In the genomic region with DNA sequence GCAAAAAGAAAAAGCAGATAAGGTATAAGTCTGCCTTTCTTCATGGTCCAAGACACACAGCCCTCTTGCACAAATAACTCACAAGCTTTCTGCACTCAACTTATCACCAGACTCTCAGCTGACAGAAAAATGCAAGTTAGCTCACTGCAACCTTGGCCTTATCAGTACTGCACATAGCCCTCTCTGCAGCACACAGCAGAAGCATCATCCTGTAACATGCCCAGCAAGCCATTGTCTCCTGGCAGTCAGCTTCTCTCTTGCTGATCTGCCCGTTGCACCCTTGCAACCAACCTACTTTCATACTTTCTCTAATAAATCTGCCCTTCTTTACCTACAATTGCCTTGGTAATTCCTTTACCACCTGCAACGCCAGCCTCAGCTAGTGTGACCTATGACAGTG, we compare ENCODE assay signal across 25 cellular contexts. TPM values are rescaled to one million over a fixed set of nuclear protein-coding genes. Genes with fewer than 3 reads are reported as not detected.
DNase-seq lines count a peak whose midpoint lies in the region; ATAC-seq, FAIRE-seq and TF ChIP-seq lines count a peak whose summit lies in the region.
"Had no signal": no experiment of that assay in that cellular context is flagged by ENCODE, and none has a peak within 500 bp of the region (broad histone marks: within the 10 kb centered on the region; RNA-seq: fewer than 3 reads in every experiment).

No MANE protein-coding gene starts in this region.

- peaks cover 11% of the 10 kb centered on the region; the same call in 1 of the 2 replicates for H4K20me1 ChIP-seq in K562 (replicated peaks; ENCODE audit: control insufficient read depth, insufficient read depth, low read length)

- in situ Hi-C loops in K562 (cut with MboI): no loop called here

- ATAC-seq in natural killer cell (no peak), K562 (peak; percentile 81), left colon (no peak)
- ATAC-seq in natural killer cell treated with Interleukin-12 subunit alpha and Interleukin-12 subunit beta and Interleukin-15 and Interleukin-18, amount 100 ng/mL, for 72 hours: no peak
- ATAC-seq: left lung; naive thymus-derived CD4-positive, alpha-beta T cell had no signal

- 16% methylated on average over 2 of the region's 2 CpGs for WGBS in K562 (ENCODE audit: insufficient coverage, low coverage, missing lambda C conversion rate)

- TF ChIP-seq CTCF in natural killer cell (IDR thresholded peaks at IDR 0.05): no peak
- no peak for TF ChIP-seq CTCF in K562 (IDR thresholded peaks at IDR 0.05 in 2 of 3, conservative IDR thresholded peaks at IDR 0.05 in 1 of 3; ENCODE audit: insufficient read depth in 2 of 3, low read depth in 1 of 3, low read length in 3 of 3)
- TF ChIP-seq CTCF in left ventricle myocardium inferior (IDR thresholded peaks at IDR 0.05; ENCODE audit: borderline replicate concordance): no peak
- TF ChIP-seq CTCF in coronary artery (IDR thresholded peaks at IDR 0.05): no peak
- no peak for TF ChIP-seq CTCF in foreskin fibroblast (IDR thresholded peaks at IDR 0.05; ENCODE audit: low read depth, low read length)

- H3K4me1 Mint-ChIP-seq in natural killer cell: peaks cover 67% of the 10 kb centered on the region in 2 donors
- H3K4me1 Mint-ChIP-seq in natural killer cell treated with Interleukin-12 subunit alpha and Interleukin-12 subunit beta and Interleukin-15 and Interleukin-18, amount 100 ng/mL, for 72 hours (ENCODE audit: low read depth in 2 of 2): peaks cover 44 to 61% of the 10 kb centered on the region in 2 donors

- H3K4me2 ChIP-seq in K562 (ENCODE audit: insufficient read depth, low read length): peak overlapping the region; percentile 58

- H3K4me3 ChIP-seq in K562: no peak overlapping the region
- no peak overlapping the region for H3K4me3 ChIP-seq in left ventricle myocardium inferior
- H3K4me3 ChIP-seq in coronary artery: no peak overlapping the region
- no peak overlapping the region for H3K4me3 ChIP-seq in foreskin fibroblast (ENCODE audit: low read depth in 1 of 2, low read length in 2 of 2)
- H3K4me3 ChIP-seq: left lung, MG63, skin epidermis, tibial nerve had no signal

- H3K4me1 ChIP-seq in K562 (replicated peaks in 1 of 2; ENCODE audit: control insufficient read depth in 2 of 2, insufficient read depth in 2 of 2, low read length in 2 of 2) (peaks cover 6 to 38% of the 10 kb centered on the region in 2 experiments; a peak in 4 of 5 replicates), left ventricle myocardium inferior (peaks cover 54% of the 10 kb centered on the region)

- no peaks in the 10 kb centered on the region for H3K36me3 ChIP-seq in K562 (ENCODE audit: control insufficient read depth, insufficient read depth, low read length)
- H3K36me3 ChIP-seq in left ventricle myocardium inferior: peaks cover 5% of the 10 kb centered on the region
- H3K36me3 ChIP-seq: left lung, MG63 had no signal

- DNase-seq in natural killer cell: no peak
- no peak for DNase-seq in natural killer cell treated with Interleukin-12 subunit alpha and Interleukin-12 subunit beta and Interleukin-15 and Interleukin-18, amount 100 ng/mL, for 72 hours (ENCODE audit: low spot score)
- peak in 2 of 4 experiments; percentile 53 to 77 for DNase-seq in K562 (ENCODE audit: extremely low read depth in 1 of 4, low spot score in 3 of 4)
- no peak for DNase-seq in left ventricle myocardium inferior
- no peak for DNase-seq in left colon
- DNase-seq in H54 (ENCODE audit: insufficient read length, low spot score): no peak
- no peak for DNase-seq in coronary artery (ENCODE audit: low spot score)
- DNase-seq in foreskin fibroblast: no peak
- DNase-seq: activated CD4-positive, alpha-beta memory T cell treated with anti-CD3 and anti-CD28 coated beads for 36 hours; activated effector memory CD4-positive, alpha-beta T cell treated with anti-CD3 and anti-CD28 coated beads, Interleukin-2, amount 50 U/mL, for 16 hours; activated naive CD8-positive, alpha-beta T cell treated with anti-CD3 and anti-CD28 coated beads for 36 hours; activated T-cell treated with anti-CD3 and anti-CD28 coated beads for 4 hours; foreskin melanocyte; GOT3; left lung; MG63; midbrain; naive thymus-derived CD4-positive, alpha-beta T cell; NCI-H1105 treated with DMSO at 0.1 percent for 48 hours; NCI-H1930; NCI-H69; T-helper 1 cell had no signal

- POLR2A ChIA-PET in K562 (lab: Yijun Ruan, JAX): interaction anchor here (1.7 kb wide), 1 partner anchor 15 kb away, joined by 3 read pairs; no protein-coding TSS in a partner anchor

- FAIRE-seq in K562 (lab: Jason Lieb, UNC) (peak; percentile 70), H54 (lab: Jason Lieb, UNC) (no peak)
- FAIRE-seq: TTC549 had no signal

- intact Hi-C loops in natural killer cell (cut with micrococcal nuclease) (no loop called here), K562 (cut with micrococcal nuclease) (no loop called here), left ventricle myocardium inferior (cut with micrococcal nuclease) (no loop called here), left colon (cut with DNase I, micrococcal nuclease) (no loop called here)

- no peak for TF ChIP-seq POLR2A in K562 (conservative IDR thresholded peaks at IDR 0.05)
- TF ChIP-seq POLR2A in H54 (IDR thresholded peaks at IDR 0.05; ENCODE audit: low read depth, low read length): no peak

- no TSS peak for BruUV-seq in K562 (replicated peaks; lab: Mats Ljungman, UMichigan)

- H3K9me3 Mint-ChIP-seq in natural killer cell: no peaks in the 10 kb centered on the region
- H3K9me3 Mint-ChIP-seq in natural killer cell treated with Interleukin-12 subunit alpha and Interleukin-12 subunit beta and Interleukin-15 and Interleukin-18, amount 100 ng/mL, for 72 hours: peaks cover 10% of the 10 kb centered on the region

- H3K4me3 Mint-ChIP-seq in natural killer cell: no peak overlapping the region
- no peak overlapping the region for H3K4me3 Mint-ChIP-seq in natural killer cell treated with Interleukin-12 subunit alpha and Interleukin-12 subunit beta and Interleukin-15 and Interleukin-18, amount 100 ng/mL, for 72 hours
- H3K4me3 Mint-ChIP-seq: activated CD4-positive, alpha-beta memory T cell treated with anti-CD3 and anti-CD28 coated beads for 36 hours; activated naive CD8-positive, alpha-beta T cell treated with anti-CD3 and anti-CD28 coated beads for 36 hours had no signal

- H2AFZ ChIP-seq in K562 (ENCODE audit: low read depth, low read length): no peak overlapping the region

- no peaks in the 10 kb centered on the region for H3K27me3 Mint-ChIP-seq in natural killer cell (ENCODE audit: low read depth in 2 of 2)
- no peaks in the 10 kb centered on the region for H3K27me3 Mint-ChIP-seq in natural killer cell treated with Interleukin-12 subunit alpha and Interleukin-12 subunit beta and Interleukin-15 and Interleukin-18, amount 100 ng/mL, for 72 hours
- H3K27me3 Mint-ChIP-seq: activated CD4-positive, alpha-beta memory T cell treated with anti-CD3 and anti-CD28 coated beads for 36 hours; activated naive CD8-positive, alpha-beta T cell treated with anti-CD3 and anti-CD28 coated beads for 36 hours; naive thymus-derived CD4-positive, alpha-beta T cell had no signal

- H3K9ac ChIP-seq in K562 (ENCODE audit: insufficient read depth in 1 of 2, low read depth in 2 of 2, low read length in 2 of 2): no peak overlapping the region

- TF ChIP-seq EP300 in K562 (IDR thresholded peaks at IDR 0.05; ENCODE audit: low read length): peak; percentile 60; the same call in 1 of the 2 replicates

- peak overlapping the region; percentile 39 to 56 for H3K27ac Mint-ChIP-seq in natural killer cell
- H3K27ac Mint-ChIP-seq in natural killer cell treated with Interleukin-12 subunit alpha and Interleukin-12 subunit beta and Interleukin-15 and Interleukin-18, amount 100 ng/mL, for 72 hours: peak overlapping the region in 1 of 2 donors; percentile 19
- H3K27ac Mint-ChIP-seq: activated CD4-positive, alpha-beta memory T cell treated with anti-CD3 and anti-CD28 coated beads for 36 hours; activated naive CD8-positive, alpha-beta T cell treated with anti-CD3 and anti-CD28 coated beads for 36 hours had no signal

- H3K9me1 ChIP-seq in K562 (ENCODE audit: control insufficient read depth, insufficient read depth, low read length): no peaks in the 10 kb centered on the region

- H3K27me3 ChIP-seq in K562 (ENCODE audit: control insufficient read depth in 2 of 2, insufficient read depth in 2 of 2, low read length in 2 of 2) (no peaks in the 10 kb centered on the region), left ventricle myocardium inferior (ENCODE audit: low read depth) (no peaks in the 10 kb centered on the region)
- H3K27me3 ChIP-seq: left lung, MG63, tibial nerve had no signal

- no peaks in the 10 kb centered on the region for H3K36me3 Mint-ChIP-seq in natural killer cell
- peaks cover 17% of the 10 kb centered on the region for H3K36me3 Mint-ChIP-seq in natural killer cell treated with Interleukin-12 subunit alpha and Interleukin-12 subunit beta and Interleukin-15 and Interleukin-18, amount 100 ng/mL, for 72 hours

- H3K9me3 ChIP-seq in K562 (replicated peaks; ENCODE audit: control insufficient read depth, insufficient read depth, low read depth, low read length) (no peaks in the 10 kb centered on the region), left ventricle myocardium inferior (replicated peaks) (peaks cover 22% of the 10 kb centered on the region)
- H3K9me3 ChIP-seq: left lung had no signal

- CTCF ChIA-PET in K562 (lab: Yijun Ruan, JAX; ENCODE audit: low intra/inter-chr PET ratio): no interaction called here

- peaks cover 96% of the 10 kb centered on the region for H3K79me2 ChIP-seq in K562 (ENCODE audit: control insufficient read depth, insufficient read depth, low read length)

- H3K27ac ChIP-seq in K562 (ENCODE audit: extremely low read depth, low read depth, low read length) (peak overlapping the region; percentile 30; the same call in 1 of the 3 replicates), left ventricle myocardium inferior (replicated peaks) (peak overlapping the region; percentile 35), coronary artery (no peak overlapping the region)
- H3K27ac ChIP-seq: left lung, skin epidermis, tibial nerve had no signal

- TF ChIP-seq RAD21 in K562 (CRISPR knock-in tag; conservative IDR thresholded peaks at IDR 0.05 in 1 of 2, IDR thresholded peaks at IDR 0.05 in 1 of 2): no peak

RNA-seq across cellular contexts. Expression of a gene that starts 5.8 kb away (rescaled TPM):
- 100 to 1,000 TPM; 103 to 131 (median 105) TPM for total RNA-seq in natural killer cell
- 10 to 100 TPM; 28.5 to 48.5 TPM for total RNA-seq in natural killer cell treated with Interleukin-12 subunit alpha and Interleukin-12 subunit beta and Interleukin-15 and Interleukin-18, amount 100 ng/mL, for 72 hours
- total RNA-seq in K562 (2011; cell fraction: chromatin; rRNA removed; ENCODE audit: low replicate concordance): 31.4 and 53.6 TPM in 2 replicates
- total RNA-seq in K562 (2011; cell fraction: nucleolus; rRNA removed): 16.0 and 23.7 TPM in 2 replicates
- 32.6 and 63.1 TPM in 2 replicates for total RNA-seq in K562 (2011; cell fraction: nucleoplasm; rRNA removed)
- 10.1 and 16.6 TPM in 2 replicates for total RNA-seq in K562 (2014; rRNA removed)
- 26.7 and 28.6 TPM in 2 replicates for total RNA-seq in K562 (2014; rRNA removed; fragmentation: Illumina TruSeq; extraction: Trizol)
- total RNA-seq in K562 (2015; rRNA removed; fragmentation: Illumina TruSeq; extraction: Trizol): 23.1 and 23.8 TPM in 2 replicates
- total RNA-seq in K562 (2021): 26.7 and 27.1 TPM in 2 replicates
- 17.2 and 27.1 TPM in 2 replicates for polyA plus RNA-seq in K562 (2011; rRNA removed)
- polyA plus RNA-seq in K562 (2011; cell fraction: cytosol; rRNA removed): 9.7 and 10.1 TPM in 2 replicates
- 27.3 and 40.7 TPM in 2 replicates for polyA plus RNA-seq in K562 (2011; cell fraction: nucleus; rRNA removed)
- 10.0 and 14.2 TPM in 2 replicates for polyA plus RNA-seq in K562 (2012)
- 16.4 and 17.3 TPM in 2 replicates for polyA plus RNA-seq in K562 (2014; fragmentation: Illumina TruSeq; extraction: Trizol)
- 1 to 10 TPM; 4.7 to 8.3 TPM for polyA plus RNA-seq in K562 (2014; fragmentation: Nextera tagmentation; extraction: Ambion mirVana)
- 12.1 and 12.3 TPM in 2 replicates for polyA plus RNA-seq in K562 (2014; rRNA removed)
- polyA minus RNA-seq in K562 (2011; rRNA and poly(A)+ RNA removed): 78.9 and 105 TPM in 2 replicates
- 20.0 and 47.9 TPM in 2 replicates for polyA minus RNA-seq in K562 (2011; cell fraction: cytosol; rRNA and poly(A)+ RNA removed)
- 27.6 and 31.1 TPM in 2 replicates for polyA minus RNA-seq in K562 (2011; cell fraction: nucleus; rRNA and poly(A)+ RNA removed)
- total RNA-seq in left ventricle myocardium inferior: 40.5 TPM
- total RNA-seq in left colon: 10 to 100 TPM; 23.3 to 30.2 TPM

Comparison
In these comparisons a context has a peak if more than half of its experiments do, and no peak if none do; other contexts are left out.
1. H3K27ac ChIP-seq: peak in K562 (single experiment) and left ventricle myocardium inferior (single experiment); none in coronary artery (0 of 2).